ENCODE assay signal across 1 cellular context in the genomic region with DNA sequence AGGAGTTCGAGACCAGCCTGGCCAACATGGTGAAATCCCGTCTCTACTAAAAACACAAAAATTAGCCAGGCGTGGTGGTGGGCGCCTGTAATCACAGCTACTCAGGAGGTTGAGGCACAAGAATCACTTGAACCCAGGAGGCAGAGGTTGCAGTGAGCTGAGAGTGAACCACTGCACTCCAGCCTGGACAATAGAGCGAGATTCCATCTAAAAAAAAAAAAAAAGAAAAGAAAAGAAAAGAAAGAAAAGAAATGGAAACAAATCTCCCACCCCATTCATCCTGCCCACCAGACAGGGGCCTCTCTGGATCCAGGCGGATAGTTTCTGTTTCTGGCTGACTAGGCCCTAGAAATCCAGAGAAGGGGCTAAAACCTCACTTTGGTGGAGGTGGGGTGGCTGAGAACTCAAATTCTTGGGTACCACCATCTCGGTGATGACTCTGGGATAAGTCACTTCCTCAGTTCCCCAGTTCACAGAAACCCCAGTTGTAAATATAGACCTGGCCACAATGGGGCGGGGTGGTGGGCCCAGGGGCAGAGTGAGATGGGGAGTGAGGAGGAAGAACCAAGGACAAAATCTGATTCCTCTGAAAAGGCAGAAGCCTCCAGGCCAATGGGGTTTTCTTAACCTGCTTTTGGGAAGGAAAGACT.
TF ChIP-seq lines count a peak whose summit lies in the region.

No MANE protein-coding gene starts in this region.

TF ChIP-seq in SK-N-SH treated with all-trans-retinoic acid at 6 μM for 48 hours, 23 proteins besides CTCF, POLR2A, EP300 and RAD21 (continued from another document):
- TF ChIP-seq, protein P1, sequence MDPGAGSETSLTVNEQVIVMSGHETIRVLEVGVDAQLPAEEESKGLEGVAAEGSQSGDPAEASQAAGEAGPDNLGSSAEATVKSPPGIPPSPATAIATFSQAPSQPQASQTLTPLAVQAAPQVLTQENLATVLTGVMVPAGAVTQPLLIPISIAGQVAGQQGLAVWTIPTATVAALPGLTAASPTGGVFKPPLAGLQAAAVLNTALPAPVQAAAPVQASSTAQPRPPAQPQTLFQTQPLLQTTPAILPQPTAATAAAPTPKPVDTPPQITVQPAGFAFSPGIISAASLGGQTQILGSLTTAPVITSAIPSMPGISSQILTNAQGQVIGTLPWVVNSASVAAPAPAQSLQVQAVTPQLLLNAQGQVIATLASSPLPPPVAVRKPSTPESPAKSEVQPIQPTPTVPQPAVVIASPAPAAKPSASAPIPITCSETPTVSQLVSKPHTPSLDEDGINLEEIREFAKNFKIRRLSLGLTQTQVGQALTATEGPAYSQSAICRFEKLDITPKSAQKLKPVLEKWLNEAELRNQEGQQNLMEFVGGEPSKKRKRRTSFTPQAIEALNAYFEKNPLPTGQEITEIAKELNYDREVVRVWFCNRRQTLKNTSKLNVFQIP (CRISPR knock-in tag; IDR thresholded peaks at IDR 0.05; ENCODE audit: borderline replicate concordance, low read depth), result no peak
- TF ChIP-seq ZFP3 (CRISPR knock-in tag; IDR thresholded peaks at IDR 0.05), result no peak
- TF ChIP-seq BACH2 (CRISPR knock-in tag; IDR thresholded peaks at IDR 0.05; ENCODE audit: borderline replicate concordance), result no peak
- TF ChIP-seq, protein P2, sequence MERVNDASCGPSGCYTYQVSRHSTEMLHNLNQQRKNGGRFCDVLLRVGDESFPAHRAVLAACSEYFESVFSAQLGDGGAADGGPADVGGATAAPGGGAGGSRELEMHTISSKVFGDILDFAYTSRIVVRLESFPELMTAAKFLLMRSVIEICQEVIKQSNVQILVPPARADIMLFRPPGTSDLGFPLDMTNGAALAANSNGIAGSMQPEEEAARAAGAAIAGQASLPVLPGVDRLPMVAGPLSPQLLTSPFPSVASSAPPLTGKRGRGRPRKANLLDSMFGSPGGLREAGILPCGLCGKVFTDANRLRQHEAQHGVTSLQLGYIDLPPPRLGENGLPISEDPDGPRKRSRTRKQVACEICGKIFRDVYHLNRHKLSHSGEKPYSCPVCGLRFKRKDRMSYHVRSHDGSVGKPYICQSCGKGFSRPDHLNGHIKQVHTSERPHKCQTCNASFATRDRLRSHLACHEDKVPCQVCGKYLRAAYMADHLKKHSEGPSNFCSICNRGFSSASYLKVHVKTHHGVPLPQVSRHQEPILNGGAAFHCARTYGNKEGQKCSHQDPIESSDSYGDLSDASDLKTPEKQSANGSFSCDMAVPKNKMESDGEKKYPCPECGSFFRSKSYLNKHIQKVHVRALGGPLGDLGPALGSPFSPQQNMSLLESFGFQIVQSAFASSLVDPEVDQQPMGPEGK (CRISPR knock-in tag; IDR thresholded peaks at IDR 0.05; ENCODE audit: borderline replicate concordance), result no peak
- no peak for TF ChIP-seq ISL1 (CRISPR knock-in tag; IDR thresholded peaks at IDR 0.05)
- TF ChIP-seq ZC3H10 (CRISPR knock-in tag; IDR thresholded peaks at IDR 0.05), result no peak
